In genomic region chr2:236847023-236847422, GRCh38 we compare ENCODE assay signal across 28 cellular contexts.
"Had no signal": no experiment of that assay in that cellular context is flagged by ENCODE, and none has a peak within 500 bp of the region (broad histone marks: within the 10 kb centered on the region; RNA-seq: fewer than 3 reads in every experiment).

No MANE protein-coding gene starts in this region.

- H3K4me1 Mint-ChIP-seq: activated CD8-positive, alpha-beta memory T cell treated with anti-CD3 and anti-CD28 coated beads, Interleukin-2, amount 10 ng/mL, durations not matched to agents 7 days and 5 days; activated naive CD8-positive, alpha-beta T cell treated with anti-CD3 and anti-CD28 coated beads, Interleukin-2, amount 10 ng/mL, durations not matched to agents 7 days and 5 days; activated T-helper 17 cell treated with anti-CD3 and anti-CD28 coated beads, Interleukin-2, amount 50 U/mL, for 72 hours had no signal

- H3K27ac Mint-ChIP-seq: activated CD8-positive, alpha-beta memory T cell treated with anti-CD3 and anti-CD28 coated beads, Interleukin-2, amount 10 ng/mL, durations not matched to agents 7 days and 5 days; activated naive CD4-positive, alpha-beta T cell treated with anti-CD3 and anti-CD28 coated beads for 36 hours; activated naive CD8-positive, alpha-beta T cell treated with anti-CD3 and anti-CD28 coated beads, Interleukin-2, amount 10 ng/mL, durations not matched to agents 7 days and 5 days; activated T-helper 17 cell treated with anti-CD3 and anti-CD28 coated beads, Interleukin-2, amount 50 U/mL, for 72 hours; T-cell had no signal

- ATAC-seq: activated CD8-positive, alpha-beta memory T cell treated with anti-CD3 and anti-CD28 coated beads, Interleukin-2, amount 10 ng/mL, durations not matched to agents 7 days and 5 days; activated T-helper 17 cell treated with anti-CD3 and anti-CD28 coated beads, Interleukin-2, amount 50 U/mL, for 72 hours; Panc1; Right ventricle myocardium inferior; T-cell had no signal

- H3K27me3 ChIP-seq: adrenal gland, breast epithelium had no signal

- H3K4me3 ChIP-seq: adrenal gland, breast epithelium, SK-N-MC had no signal

- H3K4me1 ChIP-seq: adrenal gland, breast epithelium had no signal

- H3K9me3 Mint-ChIP-seq: activated naive CD4-positive, alpha-beta T cell treated with anti-CD3 and anti-CD28 coated beads for 36 hours; activated naive CD8-positive, alpha-beta T cell treated with anti-CD3 and anti-CD28 coated beads, Interleukin-2, amount 10 ng/mL, durations not matched to agents 7 days and 5 days; activated T-helper 17 cell treated with anti-CD3 and anti-CD28 coated beads, Interleukin-2, amount 50 U/mL, for 72 hours; T-cell had no signal

- DNase-seq: activated CD4-positive, alpha-beta T cell treated with anti-CD3 and anti-CD28 coated beads for 48 hours; activated CD4-positive, alpha-beta T cell treated with anti-CD3 and anti-CD28 coated beads, Interleukin-2, amount 50 U/mL, for 48 hours; activated CD4-positive, CD25-positive, alpha-beta regulatory T cell treated with anti-CD3 and anti-CD28 coated beads, Interleukin-2, amount 50 U/mL, for 72 hours; activated CD8-positive, alpha-beta memory T cell treated with anti-CD3 and anti-CD28 coated beads, Interleukin-2, amount 10 ng/mL, durations not matched to agents 7 days and 5 days; activated gamma-delta T cell; activated naive CD4-positive, alpha-beta T cell treated with anti-CD3 and anti-CD28 coated beads for 36 hours; activated naive CD8-positive, alpha-beta T cell treated with anti-CD3 and anti-CD28 coated beads, Interleukin-2, amount 10 ng/mL, durations not matched to agents 7 days and 5 days; activated T-cell treated with anti-CD3 and anti-CD28 coated beads, Interleukin-2, amount 50 U/mL, for 48 hours; adrenal gland; anterior cingulate cortex; caudate nucleus; KG1; NCI-H1092; NCI-H1417; NCI-H1694 treated with DMSO at 0.1 percent for 48 hours; NCI-H2081; NCI-H510A treated with DMSO at 0.1 percent for 48 hours; NCI-H69; NK-92 treated with Interleukin-12 subunit alpha and Interleukin-12 subunit beta, amount 100 ng/mL, for 24 hours; OCI-M1; RPMI8226; T-cell; T-helper 2 cell had no signal

- H3K27me3 Mint-ChIP-seq: activated CD8-positive, alpha-beta memory T cell treated with anti-CD3 and anti-CD28 coated beads, Interleukin-2, amount 10 ng/mL, durations not matched to agents 7 days and 5 days had no signal

- H3K36me3 Mint-ChIP-seq: activated CD8-positive, alpha-beta memory T cell treated with anti-CD3 and anti-CD28 coated beads, Interleukin-2, amount 10 ng/mL, durations not matched to agents 7 days and 5 days; activated naive CD8-positive, alpha-beta T cell treated with anti-CD3 and anti-CD28 coated beads, Interleukin-2, amount 10 ng/mL, durations not matched to agents 7 days and 5 days; T-cell had no signal

- H3K4me3 Mint-ChIP-seq: activated CD8-positive, alpha-beta memory T cell treated with anti-CD3 and anti-CD28 coated beads, Interleukin-2, amount 10 ng/mL, durations not matched to agents 7 days and 5 days; activated naive CD4-positive, alpha-beta T cell treated with anti-CD3 and anti-CD28 coated beads for 36 hours; activated naive CD8-positive, alpha-beta T cell treated with anti-CD3 and anti-CD28 coated beads, Interleukin-2, amount 10 ng/mL, durations not matched to agents 7 days and 5 days; activated T-helper 17 cell treated with anti-CD3 and anti-CD28 coated beads, Interleukin-2, amount 50 U/mL, for 72 hours; T-cell had no signal

- H3K36me3 ChIP-seq: adrenal gland, breast epithelium had no signal

- H3K9me3 ChIP-seq: adrenal gland, breast epithelium had no signal

- H3K27ac ChIP-seq: adrenal gland, breast epithelium, SK-N-MC had no signal
